Comparison of ENCODE assay signal across 8 cellular contexts in the genomic region with DNA sequence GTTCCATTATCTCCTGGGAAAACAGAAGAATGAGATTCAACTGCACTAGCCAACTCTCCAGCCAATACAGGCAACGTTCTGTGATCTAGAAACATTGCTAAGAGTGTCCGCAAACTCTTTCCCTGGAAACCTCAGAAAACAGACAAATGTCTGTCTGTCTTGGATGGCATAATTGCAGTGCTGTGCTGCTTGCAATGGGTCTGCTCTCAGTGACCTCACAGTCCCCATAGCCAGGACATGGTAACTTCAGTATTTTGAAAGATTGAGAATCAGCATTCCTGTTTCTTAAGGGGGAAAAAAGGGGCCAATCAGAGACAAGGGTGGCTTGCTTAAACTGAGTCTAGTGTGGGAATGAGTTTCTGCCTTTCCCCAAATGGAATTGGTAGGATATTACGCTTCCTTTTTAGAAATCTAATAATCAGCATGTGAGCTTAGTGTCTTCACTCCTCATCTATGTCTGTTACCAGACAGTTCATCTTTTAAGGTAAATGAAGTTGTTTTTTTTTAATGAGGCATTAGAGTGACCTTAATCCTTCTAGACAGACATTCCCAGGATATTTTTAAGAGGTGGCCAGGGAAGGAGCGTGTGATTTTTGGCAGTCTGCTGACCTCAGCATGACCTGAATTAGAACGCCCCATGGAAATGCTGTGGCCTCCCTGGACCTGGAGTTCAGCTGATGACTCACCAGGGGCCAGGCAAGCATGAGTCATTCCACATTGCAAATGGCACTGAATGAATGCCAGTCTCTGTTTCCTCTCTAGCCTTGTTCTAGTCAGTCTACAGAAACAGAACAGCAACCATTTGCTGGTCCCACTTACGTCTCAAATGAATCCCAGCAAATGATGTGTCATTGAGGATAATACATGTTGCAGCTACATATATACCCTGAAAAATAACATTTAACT.
DNase-seq lines count a peak whose midpoint lies in the region; ATAC-seq and TF ChIP-seq lines count a peak whose summit lies in the region.

No MANE protein-coding gene starts in this region.

- WGBS in right lobe of liver (ENCODE audit: insufficient coverage, low coverage, low lambda C conversion rate, missing lambda C conversion rate): 48% methylated on average over 6 of the region's 6 CpGs

- intact Hi-C loops in dorsolateral prefrontal cortex (cut with DNase I): loop anchor here in 1 of 2 donors (5.0 to 10.0 kb wide), 3 partner anchors 41 to 191 kb away; no protein-coding TSS in a partner anchor
- intact Hi-C loops in right lobe of liver (cut with DNase I): no loop called here

- TF ChIP-seq CTCF in dorsolateral prefrontal cortex (IDR thresholded peaks at IDR 0.05 in 54 of 56, conservative IDR thresholded peaks at IDR 0.05 in 2 of 56; ENCODE audit: low read depth in 1 of 56, partially characterized antibody in 56 of 56) (peak in 3 of 56 donors; percentile 24 to 43 (median 29)), right lobe of liver (IDR thresholded peaks at IDR 0.05) (no peak)

- DNase-seq in A172 (ENCODE audit: low spot score) (peak; percentile 98), OCI-M1 (lab: John Stamatoyannopoulos, UW) (peak; percentile 73), dorsolateral prefrontal cortex (peak in 9 of 10 donors; percentile 45 to 89 (median 76)), right lobe of liver (peak; percentile 76 to 84 (median 79)), superior temporal gyrus (ENCODE audit: extremely low spot score) (peak; percentile 93), AML-193 (lab: John Stamatoyannopoulos, UW) (no peak)

- H3K27ac ChIP-seq in dorsolateral prefrontal cortex (peak overlapping the region; percentile 24 to 92 (median 81)), right lobe of liver (peak overlapping the region; percentile 78 to 90 (median 88))

- no peaks in the 10 kb centered on the region for H3K9me3 ChIP-seq in right lobe of liver

- TF ChIP-seq POLR2A in right lobe of liver (IDR thresholded peaks at IDR 0.05): peak; percentile 67

- no peaks in the 10 kb centered on the region for H3K27me3 ChIP-seq in dorsolateral prefrontal cortex
- no peaks in the 10 kb centered on the region for H3K27me3 ChIP-seq in right lobe of liver

- H3K4me3 ChIP-seq in dorsolateral prefrontal cortex (peak overlapping the region in 11 of 59 donors; percentile 3 to 45 (median 12)), right lobe of liver (no peak overlapping the region)

- peak; percentile 94 for ATAC-seq in GM19463 (IDR thresholded peaks at IDR 0.05; ENCODE audit: unreplicated experiment)
- ATAC-seq in right lobe of liver: peak; percentile 78 to 94 (median 88)
- no peak for ATAC-seq in GM19452 (IDR thresholded peaks at IDR 0.05; ENCODE audit: unreplicated experiment)

- H3K4me1 ChIP-seq in right lobe of liver: peaks cover 0 to 43% (median 19%) of the 10 kb centered on the region in 4 donors

- no peaks in the 10 kb centered on the region for H3K36me3 ChIP-seq in right lobe of liver

Comparison
In these comparisons a context has a peak if more than half of its experiments do, and no peak if none do; other contexts are left out.
1. DNase-seq: peak in A172 (single experiment), OCI-M1 (single experiment), dorsolateral prefrontal cortex (9 of 10), right lobe of liver (3 of 3) and superior temporal gyrus (single experiment); none in AML-193 (0 of 2).